Comparison of ENCODE assay signal across 11 cellular contexts in the genomic region with DNA sequence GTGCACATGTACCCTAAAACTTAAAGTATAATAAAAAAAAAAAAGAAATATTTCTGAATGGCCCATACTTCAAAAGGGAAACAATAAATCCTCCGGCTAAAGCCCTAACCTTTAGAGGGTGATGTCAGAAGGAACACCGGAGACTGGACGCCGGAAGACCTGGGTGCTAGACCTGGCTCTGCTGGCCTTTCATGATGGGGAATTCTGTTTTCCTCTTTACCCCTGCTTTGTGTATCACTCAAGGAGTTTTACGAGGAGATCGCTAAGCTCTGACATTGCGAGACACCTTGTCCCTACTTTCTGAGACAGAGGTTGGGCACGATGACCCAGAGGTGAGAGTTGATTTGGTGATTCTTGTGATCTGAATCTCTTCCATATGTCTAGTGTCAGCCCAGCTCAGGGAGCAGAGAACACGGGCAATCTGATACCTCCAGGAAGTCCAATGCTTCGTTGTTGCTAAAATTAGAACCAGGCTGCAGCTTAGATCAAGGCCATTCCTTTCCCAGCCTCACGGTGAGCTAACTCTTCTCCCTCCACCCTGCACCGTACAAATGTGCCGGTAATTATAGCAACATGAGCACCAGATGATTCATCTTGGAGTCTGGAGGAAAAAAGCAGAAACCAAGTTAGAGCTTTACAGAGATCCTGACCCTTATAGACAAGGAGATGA. TPM values are rescaled to one million over a fixed set of nuclear protein-coding genes. Genes with fewer than 3 reads are reported as not detected.
DNase-seq lines count a peak whose midpoint lies in the region; ATAC-seq and TF ChIP-seq lines count a peak whose summit lies in the region.
"Had no signal": no experiment of that assay in that cellular context is flagged by ENCODE, and none has a peak within 500 bp of the region (broad histone marks: within the 10 kb centered on the region; RNA-seq: fewer than 3 reads in every experiment).

No MANE protein-coding gene starts in this region.

- DNase-seq in DMS53 treated with DMSO at 0.1 percent for 48 hours (lab: John Stamatoyannopoulos, UW; ENCODE audit: unreplicated experiment) (peak; percentile 52), NCI-H226 (peak; percentile 78), epithelial cell of esophagus (ENCODE audit: low read depth) (peak; percentile 79), ovary (peak in 4 of 5 donors; percentile 20 to 29 (median 24)), glutamatergic neuron (no peak)
- no peak for DNase-seq in natural killer cell treated with Interleukin-12 subunit alpha and Interleukin-12 subunit beta and Interleukin-15 and Interleukin-18, amount 100 ng/mL, for 72 hours (ENCODE audit: low spot score)
- DNase-seq in naive thymus-derived CD8-positive, alpha-beta T cell, result no peak
- DNase-seq: activated CD4-positive, CD25-positive, alpha-beta regulatory T cell; effector CD8-positive, alpha-beta T cell had no signal

- no peaks in the 10 kb centered on the region for H3K27me3 ChIP-seq in ovary

- no peak overlapping the region for H3K27ac ChIP-seq in ovary

- H3K36me3 Mint-ChIP-seq in glutamatergic neuron (ENCODE audit: unreplicated experiment), result no peaks in the 10 kb centered on the region
- H3K36me3 Mint-ChIP-seq in natural killer cell treated with Interleukin-12 subunit alpha and Interleukin-12 subunit beta and Interleukin-15 and Interleukin-18, amount 100 ng/mL, for 72 hours, result no peaks in the 10 kb centered on the region
- H3K36me3 Mint-ChIP-seq in naive thymus-derived CD8-positive, alpha-beta T cell, result peaks cover 0 to 6% (median 0%) of the 10 kb centered on the region in 3 donors

- TF ChIP-seq POLR2A in ovary (IDR thresholded peaks at IDR 0.05), result no peak

- H3K27ac Mint-ChIP-seq in glutamatergic neuron (ENCODE audit: unreplicated experiment), result no peak overlapping the region
- no peak overlapping the region for H3K27ac Mint-ChIP-seq in natural killer cell treated with Interleukin-12 subunit alpha and Interleukin-12 subunit beta and Interleukin-15 and Interleukin-18, amount 100 ng/mL, for 72 hours
- H3K27ac Mint-ChIP-seq in naive thymus-derived CD8-positive, alpha-beta T cell, result no peak overlapping the region

- H3K4me1 Mint-ChIP-seq in glutamatergic neuron (ENCODE audit: low read depth, unreplicated experiment), result peaks cover 10% of the 10 kb centered on the region
- H3K4me1 Mint-ChIP-seq in natural killer cell treated with Interleukin-12 subunit alpha and Interleukin-12 subunit beta and Interleukin-15 and Interleukin-18, amount 100 ng/mL, for 72 hours (ENCODE audit: low read depth in 2 of 2), result no peaks in the 10 kb centered on the region
- H3K4me1 Mint-ChIP-seq in naive thymus-derived CD8-positive, alpha-beta T cell, result no peaks in the 10 kb centered on the region

- no peak for ATAC-seq in natural killer cell treated with Interleukin-12 subunit alpha and Interleukin-12 subunit beta and Interleukin-15 and Interleukin-18, amount 100 ng/mL, for 72 hours
- ATAC-seq in HG03135 (IDR thresholded peaks at IDR 0.05; ENCODE audit: unreplicated experiment), result no peak
- no peak for ATAC-seq in naive thymus-derived CD8-positive, alpha-beta T cell
- ATAC-seq: GM12878 had no signal

- H3K4me3 ChIP-seq in epithelial cell of esophagus (ENCODE audit: low read length) (no peak overlapping the region), ovary (no peak overlapping the region)
- H3K4me3 ChIP-seq: GM12878 had no signal

- no peaks in the 10 kb centered on the region for H3K9me3 ChIP-seq in ovary

- TF ChIP-seq EP300 in ovary (IDR thresholded peaks at IDR 0.05), result no peak

- intact Hi-C loops in ovary (cut with DNase I), result no loop called here

- TF ChIP-seq CTCF in epithelial cell of esophagus (IDR thresholded peaks at IDR 0.05; ENCODE audit: insufficient read depth, low read depth, low read length, missing control alignments) (no peak), ovary (IDR thresholded peaks at IDR 0.05) (no peak), glutamatergic neuron (IDR thresholded peaks at IDR 0.05; ENCODE audit: partially characterized antibody, unreplicated experiment) (no peak)

- POLR2A ChIA-PET in naive thymus-derived CD8-positive, alpha-beta T cell (lab: Charles Lee), result no interaction called here

- H3K4me3 Mint-ChIP-seq in glutamatergic neuron (ENCODE audit: unreplicated experiment), result no peak overlapping the region
- no peak overlapping the region for H3K4me3 Mint-ChIP-seq in natural killer cell treated with Interleukin-12 subunit alpha and Interleukin-12 subunit beta and Interleukin-15 and Interleukin-18, amount 100 ng/mL, for 72 hours
- H3K4me3 Mint-ChIP-seq in naive thymus-derived CD8-positive, alpha-beta T cell, result no peak overlapping the region

- no peaks in the 10 kb centered on the region for H3K4me1 ChIP-seq in ovary (ENCODE audit: insufficient read depth)

- H3K27me3 Mint-ChIP-seq in glutamatergic neuron (ENCODE audit: unreplicated experiment), result peaks cover 6% of the 10 kb centered on the region
- H3K27me3 Mint-ChIP-seq in natural killer cell treated with Interleukin-12 subunit alpha and Interleukin-12 subunit beta and Interleukin-15 and Interleukin-18, amount 100 ng/mL, for 72 hours, result peaks cover 30 to 58% of the 10 kb centered on the region in 2 donors
- H3K27me3 Mint-ChIP-seq in naive thymus-derived CD8-positive, alpha-beta T cell, result peaks cover 10 to 41% (median 26%) of the 10 kb centered on the region in 5 donors

- peaks cover 3% of the 10 kb centered on the region for H3K9me3 Mint-ChIP-seq in glutamatergic neuron (ENCODE audit: unreplicated experiment)
- no peaks in the 10 kb centered on the region for H3K9me3 Mint-ChIP-seq in natural killer cell treated with Interleukin-12 subunit alpha and Interleukin-12 subunit beta and Interleukin-15 and Interleukin-18, amount 100 ng/mL, for 72 hours
- H3K9me3 Mint-ChIP-seq in naive thymus-derived CD8-positive, alpha-beta T cell, result no peaks in the 10 kb centered on the region

- H3K36me3 ChIP-seq in ovary, result no peaks in the 10 kb centered on the region

- WGBS in ovary, 3 donors, result 34 to 39% (median 36%) methylated on average over 13 of the region's 13 CpGs

RNA-seq across cellular contexts. Expression of a gene that starts 42.0 kb away (rescaled TPM):
- total RNA-seq in ovary (1 to 10 TPM in 2 of 7 donors, under 1 TPM in 4, not detected in 1; 0.23 to 6.0 (median 0.58) TPM), glutamatergic neuron (ENCODE audit: unreplicated experiment) (0.39 TPM)
- under 1 TPM; 0.15 to 0.97 TPM for polyA plus RNA-seq in ovary
- total RNA-seq in natural killer cell treated with Interleukin-12 subunit alpha and Interleukin-12 subunit beta and Interleukin-15 and Interleukin-18, amount 100 ng/mL, for 72 hours, result not detected
- under 1 TPM in 1 of 2 experiments, not detected in 1; 0.21 TPM for total RNA-seq in naive thymus-derived CD8-positive, alpha-beta T cell
- polyA plus RNA-seq in naive thymus-derived CD8-positive, alpha-beta T cell, result not detected
- polyA plus RNA-seq: GM12878 had no signal

Comparison
In these comparisons a context has a peak if more than half of its experiments do, and no peak if none do; other contexts are left out.
1. DNase-seq: peak in DMS53 treated with DMSO at 0.1 percent for 48 hours (single experiment), NCI-H226 (single experiment), epithelial cell of esophagus (single experiment) and ovary (4 of 5); none in glutamatergic neuron (single experiment), natural killer cell treated with Interleukin-12 subunit alpha and Interleukin-12 subunit beta and Interleukin-15 and Interleukin-18, amount 100 ng/mL, for 72 hours (single experiment) and naive thymus-derived CD8-positive, alpha-beta T cell (0 of 10).